In the genomic region with DNA sequence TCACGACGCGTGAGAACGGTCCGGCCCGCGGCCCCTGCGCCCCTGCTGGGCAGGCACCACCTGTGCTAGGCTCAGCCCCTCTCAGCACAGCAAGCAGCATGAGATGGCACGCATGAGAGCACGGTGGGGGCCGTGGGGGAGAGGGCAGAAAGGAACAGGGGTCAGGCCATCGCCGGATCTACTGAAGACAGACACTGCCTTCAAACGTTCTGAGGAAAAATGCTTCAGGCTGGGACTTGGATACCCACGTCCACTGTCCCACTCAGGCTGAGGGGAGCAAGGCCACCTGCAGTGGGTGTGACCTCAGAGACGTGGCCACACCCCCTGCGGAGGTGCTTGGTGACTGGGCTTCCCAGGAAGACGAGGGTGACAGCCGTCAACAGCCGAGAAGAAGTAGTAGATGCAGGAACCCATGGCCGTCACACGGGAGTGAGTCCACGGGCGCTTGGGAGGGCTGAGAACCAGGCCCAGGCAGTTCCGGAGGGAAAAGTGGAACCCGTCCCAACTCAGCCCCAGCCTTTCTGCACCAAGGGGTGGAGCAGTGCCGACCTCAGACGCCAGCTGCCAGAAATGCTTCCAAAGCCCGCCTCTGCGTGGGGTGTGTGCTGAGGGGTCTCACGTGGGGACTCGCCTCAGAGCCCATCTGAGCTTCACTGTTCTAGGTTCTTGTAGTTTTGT, we compare ENCODE assay signal across 1 cellular context. TPM values are rescaled to one million over a fixed set of nuclear protein-coding genes. Genes with fewer than 3 reads are reported as not detected.
"Had no signal": no experiment of that assay in that cellular context is flagged by ENCODE, and none has a peak within 500 bp of the region (broad histone marks: within the 10 kb centered on the region; RNA-seq: fewer than 3 reads in every experiment).

No MANE protein-coding gene starts in this region.

RNA-seq across cellular contexts. Expression of a gene that starts 12.9 kb away (rescaled TPM):
- total RNA-seq: activated T-helper 1 cell treated with anti-CD3 and anti-CD28 coated beads, Interleukin-12 subunit alpha, Interleukin-12 subunit beta, Interleukin-2, Interleukin-4 antibody, amounts not matched to agents 30 ng/mL and 10 ng/mL and 1 ng/mL, durations not matched to agents 14 hours and 24 hours and 36 hours had no signal
